ENCODE assay signal across 21 cellular contexts in genomic region chr11:82521427-82521826, GRCh38.
DNase-seq lines count a peak whose midpoint lies in the region; ATAC-seq and TF ChIP-seq lines count a peak whose summit lies in the region.
"Had no signal": no experiment of that assay in that cellular context is flagged by ENCODE, and none has a peak within 500 bp of the region (broad histone marks: within the 10 kb centered on the region; RNA-seq: fewer than 3 reads in every experiment).

No MANE protein-coding gene starts in this region.

- no peaks in the 10 kb centered on the region for H4K20me1 ChIP-seq in BLaER1

- H3K27me3 Mint-ChIP-seq in naive thymus-derived CD4-positive, alpha-beta T cell = peaks cover 0 to 20% (median 3%) of the 10 kb centered on the region in 5 donors
- H3K27me3 Mint-ChIP-seq: CD8-positive, alpha-beta memory T cell had no signal

- H3K27ac Mint-ChIP-seq in naive thymus-derived CD4-positive, alpha-beta T cell = no peak overlapping the region
- H3K27ac Mint-ChIP-seq: CD8-positive, alpha-beta memory T cell; mesothelial cell of epicardium had no signal

- no peaks in the 10 kb centered on the region for H3K36me3 ChIP-seq in BLaER1
- no peaks in the 10 kb centered on the region for H3K36me3 ChIP-seq in adrenal gland (replicated peaks in 1 of 2)
- no peaks in the 10 kb centered on the region for H3K36me3 ChIP-seq in naive thymus-derived CD4-positive, alpha-beta T cell (ENCODE audit: control insufficient read depth in 2 of 3, insufficient read depth in 3 of 3, low read length in 3 of 3)

- H3K4me2 ChIP-seq in BLaER1 = peak overlapping the region; percentile 1; the same call in 1 of the 2 replicates
- H3K4me2 ChIP-seq: hepatocyte had no signal

- H3K27ac ChIP-seq in BLaER1 (no peak overlapping the region), adrenal gland (peak overlapping the region in 1 of 5 donors; percentile 40)
- no peak overlapping the region for H3K27ac ChIP-seq in naive thymus-derived CD4-positive, alpha-beta T cell (ENCODE audit: low read depth, low read length)
- H3K27ac ChIP-seq: hepatocyte, psoas muscle had no signal

- no peaks in the 10 kb centered on the region for H3K4me1 Mint-ChIP-seq in naive thymus-derived CD4-positive, alpha-beta T cell
- H3K4me1 Mint-ChIP-seq: CD8-positive, alpha-beta memory T cell had no signal

- no peak for TF ChIP-seq CTCF in adrenal gland (IDR thresholded peaks at IDR 0.05)

- CTCF ChIA-PET in naive thymus-derived CD4-positive, alpha-beta T cell (lab: Charles Lee) = no interaction called here

- peak; percentile 66 for ATAC-seq in naive thymus-derived CD4-positive, alpha-beta T cell
- no peak for ATAC-seq in HG03196 (IDR thresholded peaks at IDR 0.05; ENCODE audit: unreplicated experiment)
- ATAC-seq in HG03097 (IDR thresholded peaks at IDR 0.05; ENCODE audit: low FRiP score, unreplicated experiment) = no peak
- ATAC-seq in esophagus mucosa = no peak
- ATAC-seq: K562, psoas muscle had no signal

- intact Hi-C loops in adrenal gland (cut with DNase I) = no loop called here
- intact Hi-C loops in naive thymus-derived CD4-positive, alpha-beta T cell (cut with micrococcal nuclease) = no loop called here

- no peak overlapping the region for H3K9ac ChIP-seq in BLaER1

- H3K36me3 Mint-ChIP-seq in naive thymus-derived CD4-positive, alpha-beta T cell = peaks cover 0 to 4% (median 0%) of the 10 kb centered on the region in 5 donors
- H3K36me3 Mint-ChIP-seq: CD8-positive, alpha-beta memory T cell had no signal

- POLR2A ChIA-PET in naive thymus-derived CD4-positive, alpha-beta T cell (lab: Charles Lee) = interaction anchor here (0.6 kb wide), 1 partner anchor 1362 kb away, joined by 3 read pairs; no protein-coding TSS in a partner anchor

- DNase-seq in NCI-H524 (lab: John Stamatoyannopoulos, UW) (peak; percentile 61 to 91), adrenal gland (peak in 5 of 7 donors; percentile 10 to 47 (median 30)), cerebellar nuclear complex (lab: John Stamatoyannopoulos, UW) (no peak)
- no peak for DNase-seq in naive thymus-derived CD4-positive, alpha-beta T cell
- DNase-seq: activated CD4-positive, alpha-beta T cell treated with anti-CD3 and anti-CD28 coated beads, Interleukin-2, amount 50 U/mL, for 4 hours; activated naive CD4-positive, alpha-beta T cell treated with Interleukin-2 at 50 U/mL for 16 hours; CD8-positive, alpha-beta memory T cell; kidney; NCI-H1105; NCI-H2107; NCI-H748 treated with DMSO at 0.1 percent for 48 hours; psoas muscle; stimulated activated CD4-positive, alpha-beta T cell treated with anti-CD3 and anti-CD28 coated beads, Interleukin-12 subunit alpha, Interleukin-12 subunit beta, amount 100 ng/mL, for 4 hours had no signal

- no peak overlapping the region for H3K4me3 ChIP-seq in BLaER1
- no peak overlapping the region for H3K4me3 ChIP-seq in adrenal gland
- H3K4me3 ChIP-seq in naive thymus-derived CD4-positive, alpha-beta T cell (ENCODE audit: low read length) = no peak overlapping the region
- H3K4me3 ChIP-seq: hepatocyte, K562, psoas muscle had no signal

- peaks cover 0 to 12% (median 5%) of the 10 kb centered on the region in 11 donors for H3K9me3 Mint-ChIP-seq in naive thymus-derived CD4-positive, alpha-beta T cell

- no peak for TF ChIP-seq POLR2A in adrenal gland (IDR thresholded peaks at IDR 0.05)

- WGBS in adrenal gland, 4 donors = 35 to 60% (median 46%) methylated on average over 3 of the region's 3 CpGs

- no peaks in the 10 kb centered on the region for H3K9me3 ChIP-seq in BLaER1
- no peaks in the 10 kb centered on the region for H3K9me3 ChIP-seq in adrenal gland (replicated peaks in 1 of 3)
- H3K9me3 ChIP-seq in naive thymus-derived CD4-positive, alpha-beta T cell (ENCODE audit: control insufficient read depth in 2 of 3, low read length in 3 of 3) = no peaks in the 10 kb centered on the region
- H3K9me3 ChIP-seq: psoas muscle had no signal

- no peaks in the 10 kb centered on the region for H3K27me3 ChIP-seq in BLaER1
- H3K27me3 ChIP-seq in adrenal gland = no peaks in the 10 kb centered on the region
- no peaks in the 10 kb centered on the region for H3K27me3 ChIP-seq in naive thymus-derived CD4-positive, alpha-beta T cell (ENCODE audit: control insufficient read depth in 2 of 2, insufficient read depth in 2 of 2, low read length in 2 of 2)
- H3K27me3 ChIP-seq: hepatocyte had no signal

- peaks cover 7% of the 10 kb centered on the region; the same call in 1 of the 2 replicates for H3K4me1 ChIP-seq in BLaER1
- H3K4me1 ChIP-seq in adrenal gland (replicated peaks in 1 of 2) = peaks cover 0 to 6% of the 10 kb centered on the region in 2 donors
- H3K4me1 ChIP-seq in naive thymus-derived CD4-positive, alpha-beta T cell (ENCODE audit: control insufficient read depth in 2 of 2, insufficient read depth in 2 of 2, low read length in 2 of 2) = no peaks in the 10 kb centered on the region
- H3K4me1 ChIP-seq: psoas muscle had no signal

- no peak overlapping the region for H3K4me3 Mint-ChIP-seq in naive thymus-derived CD4-positive, alpha-beta T cell
- H3K4me3 Mint-ChIP-seq: CD8-positive, alpha-beta memory T cell; mesothelial cell of epicardium; neural crest cell had no signal

Comparison
In these comparisons a context has a peak if more than half of its experiments do, and no peak if none do; other contexts are left out.
1. DNase-seq: peak in NCI-H524 (2 of 2) and adrenal gland (5 of 7); none in naive thymus-derived CD4-positive, alpha-beta T cell (0 of 9) and cerebellar nuclear complex (0 of 2).